Comparison of ENCODE assay signal across 1 cellular context in genomic region chr16:88554711-88555264, GRCh38.
TF ChIP-seq lines count a peak whose summit lies in the region.

No MANE protein-coding gene starts in this region.

TF ChIP-seq in H1, 55 proteins besides CTCF, POLR2A, EP300 and RAD21:
- TF ChIP-seq PHF8 (conservative IDR thresholded peaks at IDR 0.05; ENCODE audit: low read depth, low read length) (no peak), CBX5 (IDR thresholded peaks at IDR 0.05; ENCODE audit: low read depth, low read length) (no peak)
